Comparison of ENCODE assay signal across 9 cellular contexts in genomic region chr1:4671828-4672227, GRCh38. TPM values are rescaled to one million over a fixed set of nuclear protein-coding genes. Genes with fewer than 3 reads are reported as not detected.
"Had no signal": no experiment of that assay in that cellular context is flagged by ENCODE, and none has a peak within 500 bp of the region (broad histone marks: within the 10 kb centered on the region; RNA-seq: fewer than 3 reads in every experiment).

No MANE protein-coding gene starts in this region.

- H3K4me2 ChIP-seq: KMS-11 had no signal

- FAIRE-seq: HepG2, HTR-8/SVneo, K562 had no signal

- H3K4me3 ChIP-seq: K562 had no signal

- H3K27ac ChIP-seq: HL-60, KMS-11 had no signal

- ATAC-seq: HepG2, K562 had no signal

- DNase-seq: IMR-90, KBM-7, KG1 had no signal

RNA-seq across cellular contexts. Expression of gene AJAP1, which starts 17.4 kb away (rescaled TPM):
- total RNA-seq: HepG2, HT-29, K562 had no signal
